In the genomic region with DNA sequence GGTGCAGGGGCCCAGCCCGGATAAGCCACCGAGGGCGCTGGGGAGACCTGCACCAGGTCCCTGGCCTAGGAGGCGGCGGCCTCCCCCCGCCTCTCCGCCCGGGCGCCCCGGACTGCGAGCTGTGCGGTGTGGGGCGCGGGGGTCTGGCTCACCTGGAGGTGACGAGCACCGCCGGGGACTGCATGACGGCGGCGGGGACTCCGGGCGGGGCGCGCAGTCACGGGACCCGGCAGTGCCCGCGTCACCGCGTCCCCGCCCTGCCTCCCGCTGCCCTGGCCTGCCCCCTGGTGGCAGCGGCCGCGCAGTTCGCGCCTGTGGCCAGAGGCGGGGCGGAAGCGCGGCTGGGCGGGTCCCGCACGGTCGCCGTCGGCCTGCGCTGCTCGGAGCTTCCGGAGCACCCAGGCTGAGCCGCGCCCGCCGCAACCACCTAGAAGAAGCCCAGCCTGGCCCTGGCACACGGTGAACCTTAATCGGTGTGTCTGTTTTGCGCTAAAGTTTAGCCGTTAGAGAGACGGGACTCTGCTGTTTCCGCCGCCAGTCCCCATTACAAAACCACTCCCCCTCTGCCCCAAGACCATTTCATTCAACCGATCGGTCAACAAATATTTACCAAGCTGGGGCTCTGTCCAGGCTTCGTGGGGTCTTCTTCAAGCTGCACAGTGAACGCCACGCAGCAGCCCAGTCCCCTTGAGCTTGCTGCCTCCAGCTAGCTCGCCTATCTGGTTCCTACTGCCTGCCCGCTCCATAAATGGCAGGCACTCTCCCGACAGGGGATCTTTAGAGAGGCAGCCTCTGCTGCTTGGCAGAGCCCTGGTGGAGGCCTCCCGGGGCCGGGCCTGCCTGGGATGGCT, we compare ENCODE assay signal across 8 cellular contexts. TPM values are rescaled to one million over a fixed set of nuclear protein-coding genes. Genes with fewer than 3 reads are reported as not detected.
DNase-seq lines count a peak whose midpoint lies in the region; ATAC-seq and TF ChIP-seq lines count a peak whose summit lies in the region.

A gene with protein sequence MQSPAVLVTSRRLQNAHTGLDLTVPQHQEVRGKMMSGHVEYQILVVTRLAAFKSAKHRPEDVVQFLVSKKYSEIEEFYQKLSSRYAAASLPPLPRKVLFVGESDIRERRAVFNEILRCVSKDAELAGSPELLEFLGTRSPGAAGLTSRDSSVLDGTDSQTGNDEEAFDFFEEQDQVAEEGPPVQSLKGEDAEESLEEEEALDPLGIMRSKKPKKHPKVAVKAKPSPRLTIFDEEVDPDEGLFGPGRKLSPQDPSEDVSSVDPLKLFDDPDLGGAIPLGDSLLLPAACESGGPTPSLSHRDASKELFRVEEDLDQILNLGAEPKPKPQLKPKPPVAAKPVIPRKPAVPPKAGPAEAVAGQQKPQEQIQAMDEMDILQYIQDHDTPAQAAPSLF (minus strand): TSS at position 219 of the 851 bp plus-strand sequence. CDS start 35 bp downstream, at position 184.

- peak; percentile 51 for TF ChIP-seq CTCF in KMS-11 (conservative IDR thresholded peaks at IDR 0.05; ENCODE audit: low read depth, low read length)
- peak; percentile 46 for TF ChIP-seq CTCF in foreskin fibroblast (IDR thresholded peaks at IDR 0.05; ENCODE audit: low read depth, low read length)
- no peak for TF ChIP-seq CTCF in subcutaneous adipose tissue (IDR thresholded peaks at IDR 0.05; ENCODE audit: low read depth)

- peaks cover 10% of the 10 kb centered on the region for H3K4me1 ChIP-seq in KMS-11 (ENCODE audit: low read depth, poor library complexity, severe bottlenecking)
- H3K4me1 ChIP-seq in neuron (ENCODE audit: insufficient read depth, low read length), result peaks cover 23% of the 10 kb centered on the region

- DNase-seq in EH (ENCODE audit: low read depth), result peak; percentile 79
- DNase-seq in activated gamma-delta T cell (lab: John Stamatoyannopoulos, UW), result peak; percentile 91
- DNase-seq in foreskin fibroblast, result peak; percentile 75 to 94

- peak within 1 kb of the TSS; percentile 93 for H2AFZ ChIP-seq in KMS-11 (ENCODE audit: low read depth)
- H2AFZ ChIP-seq in neuron (ENCODE audit: low read depth, low read length), result peak within 1 kb of the TSS; percentile 93

- no peaks in the 10 kb centered on the region for H3K9me3 ChIP-seq in neuron (ENCODE audit: low read length)

- H3K4me3 ChIP-seq in KMS-11 (IDR thresholded peaks at IDR 0.05; ENCODE audit: insufficient read depth, low read depth, low read length) (peak within 1 kb of the TSS; percentile 90), foreskin fibroblast (ENCODE audit: low read depth in 1 of 2, low read length in 2 of 2) (peak within 1 kb of the TSS; percentile 98), neuron (ENCODE audit: low read length) (peak within 1 kb of the TSS; percentile 76)

- peak; percentile 96 for ATAC-seq in GM21723 (IDR thresholded peaks at IDR 0.05; ENCODE audit: unreplicated experiment)

- no peaks in the 10 kb centered on the region for H4K20me1 ChIP-seq in KMS-11 (ENCODE audit: insufficient read depth)

- TF ChIP-seq POLR2A in Raji (IDR thresholded peaks at IDR 0.05; ENCODE audit: insufficient read depth, low read depth, low read length), result peak; percentile 83

- H3K27me3 ChIP-seq in KMS-11 (ENCODE audit: insufficient read depth, low read depth) (no peaks in the 10 kb centered on the region), neuron (ENCODE audit: insufficient read depth, low read length) (peaks cover under 1% of the 10 kb centered on the region)

- peak within 1 kb of the TSS; percentile 97 for H3K4me2 ChIP-seq in KMS-11

- H3K9ac ChIP-seq in KMS-11, result peak within 1 kb of the TSS; percentile 78

- no peaks in the 10 kb centered on the region; the same call in 1 of the 2 replicates for H3K79me2 ChIP-seq in KMS-11 (ENCODE audit: insufficient read depth, low read depth)

- H3K27ac ChIP-seq in KMS-11, result peak within 1 kb of the TSS; percentile 44

- no peaks in the 10 kb centered on the region for H3K36me3 ChIP-seq in KMS-11 (ENCODE audit: insufficient read depth)
- H3K36me3 ChIP-seq in neuron (ENCODE audit: insufficient read depth, low read length), result no peaks in the 10 kb centered on the region

RNA-seq across cellular contexts. Expression of the gene that starts here (rescaled TPM):
- 10 to 100 TPM; 12.6 to 37.6 (median 34.7) TPM for total RNA-seq in subcutaneous adipose tissue

Comparison
In these comparisons a context has a peak if more than half of its experiments do, and no peak if none do; other contexts are left out.
1. Peak in every context shown above with its lines: DNase-seq, ATAC-seq, H3K4me3 ChIP-seq and H3K27ac ChIP-seq.